10 cellular contexts compared by ENCODE assay signal in genomic region chr20:266213-266603, GRCh38. TPM values are rescaled to one million over a fixed set of nuclear protein-coding genes. Genes with fewer than 3 reads are reported as not detected.
DNase-seq lines count a peak whose midpoint lies in the region; ATAC-seq, FAIRE-seq and TF ChIP-seq lines count a peak whose summit lies in the region.
"Had no signal": no experiment of that assay in that cellular context is flagged by ENCODE, and none has a peak within 500 bp of the region (broad histone marks: within the 10 kb centered on the region; RNA-seq: fewer than 3 reads in every experiment).

No MANE protein-coding gene starts in this region.

- intact Hi-C loops in lower lobe of right lung (cut with DNase I) = no loop called here
- intact Hi-C loops in posterior cingulate gyrus (cut with DNase I) = loop anchor here (2.0 kb wide), 2 partner anchors 57 to 65 kb away; no protein-coding TSS in a partner anchor

- H3K9me3 ChIP-seq in adipocyte (ENCODE audit: control insufficient read depth, low read length) (no peaks in the 10 kb centered on the region), muscle layer of duodenum (ENCODE audit: control insufficient read depth in 1 of 2, low read length in 2 of 2) (no peaks in the 10 kb centered on the region), lower lobe of right lung (no peaks in the 10 kb centered on the region)
- H3K9me3 ChIP-seq: neutrophil had no signal

- no peaks in the 10 kb centered on the region for H3K79me2 ChIP-seq in ACC112 (ENCODE audit: control insufficient read depth, insufficient read depth, low read length, unreplicated experiment)

- H3K36me3 ChIP-seq in ACC112 (ENCODE audit: insufficient read depth, low read length) = no peaks in the 10 kb centered on the region
- H3K36me3 ChIP-seq in adipocyte (ENCODE audit: control insufficient read depth, insufficient read depth, low read length, severe bottlenecking) = no peaks in the 10 kb centered on the region
- H3K36me3 ChIP-seq in muscle layer of duodenum (ENCODE audit: control insufficient read depth in 1 of 2, insufficient read depth in 2 of 2, low read length in 2 of 2) = no peaks in the 10 kb centered on the region
- H3K36me3 ChIP-seq in lower lobe of right lung = no peaks in the 10 kb centered on the region
- H3K36me3 ChIP-seq: neutrophil had no signal

- FAIRE-seq in HTR-8/SVneo (lab: Jason Lieb, UNC) = peak; percentile 13

- no peak for DNase-seq in HTR-8/SVneo (ENCODE audit: insufficient read length, low spot score)
- no peak for DNase-seq in adipocyte (ENCODE audit: low read depth)
- no peak for DNase-seq in lower lobe of right lung
- DNase-seq in erythroblast (lab: John Stamatoyannopoulos, UW) = no peak
- DNase-seq in T-helper 9 cell = no peak
- no peak for DNase-seq in posterior cingulate gyrus

- no peak for TF ChIP-seq CTCF in lower lobe of right lung (IDR thresholded peaks at IDR 0.05)

- H3K27me3 ChIP-seq in ACC112 (ENCODE audit: insufficient read depth, low read length) (no peaks in the 10 kb centered on the region), adipocyte (replicated peaks; ENCODE audit: control insufficient read depth, insufficient read depth, low read length) (peaks cover 21% of the 10 kb centered on the region), muscle layer of duodenum (ENCODE audit: low read depth, low read length) (no peaks in the 10 kb centered on the region), lower lobe of right lung (ENCODE audit: low read depth) (no peaks in the 10 kb centered on the region)

- TF ChIP-seq POLR2A in erythroblast (IDR thresholded peaks at IDR 0.05; ENCODE audit: low read length) = no peak

- no peak overlapping the region for H3K27ac ChIP-seq in ACC112 (ENCODE audit: low read depth, low read length)
- no peak overlapping the region for H3K27ac ChIP-seq in muscle layer of duodenum (ENCODE audit: low read length)
- H3K27ac ChIP-seq in lower lobe of right lung = no peak overlapping the region
- H3K27ac ChIP-seq: neutrophil had no signal

- H3K4me3 ChIP-seq in ACC112 (ENCODE audit: low read depth, low read length) (peak overlapping the region; percentile 70), adipocyte (ENCODE audit: low read length) (peak overlapping the region; percentile 79), muscle layer of duodenum (ENCODE audit: low read depth in 1 of 2, low read length in 2 of 2) (peak overlapping the region; percentile 53 to 73), lower lobe of right lung (no peak overlapping the region)

- H3K4me1 ChIP-seq in ACC112 (ENCODE audit: control insufficient read depth, insufficient read depth, low read length, unreplicated experiment) (peaks cover 3% of the 10 kb centered on the region), adipocyte (ENCODE audit: control insufficient read depth, insufficient read depth, low read length) (peaks cover 23% of the 10 kb centered on the region), muscle layer of duodenum (ENCODE audit: control insufficient read depth in 1 of 2, insufficient read depth in 2 of 2, low read length in 2 of 2) (peaks cover 0 to 3% of the 10 kb centered on the region in 2 donors), lower lobe of right lung (peaks cover 4% of the 10 kb centered on the region)

- peak overlapping the region; percentile 95 for H2AFZ ChIP-seq in ACC112 (ENCODE audit: low read length, unreplicated experiment)

- ATAC-seq in lower lobe of right lung = no peak

- H3K9ac ChIP-seq in adipocyte (ENCODE audit: low read length) = peak overlapping the region; percentile 52

RNA-seq across cellular contexts. Expression of gene DEFB132, which starts 8.7 kb away (rescaled TPM):
- total RNA-seq in lower lobe of right lung = not detected
- total RNA-seq: T-helper 2 cell treated with Interferon-gamma antibody and Interleukin-4, amounts not matched to agents 100 ng/mL and 5 ng/mL, for 36 hours had no signal

RNA-seq across cellular contexts. Expression of gene C20orf96, which starts 24.3 kb away (rescaled TPM):
- 11.6 TPM for total RNA-seq in lower lobe of right lung

RNA-seq across cellular contexts. Expression of gene ZCCHC3, which starts 31.2 kb away (rescaled TPM):
- 15.6 TPM for total RNA-seq in lower lobe of right lung

RNA-seq across cellular contexts. Expression of gene DEFB129, which starts 39.1 kb away (rescaled TPM):
- total RNA-seq in lower lobe of right lung = not detected
- total RNA-seq: T-helper 2 cell treated with Interferon-gamma antibody and Interleukin-4, amounts not matched to agents 100 ng/mL and 5 ng/mL, for 36 hours had no signal

RNA-seq across cellular contexts. Expression of gene SOX12, which starts 59.1 kb away (rescaled TPM):
- total RNA-seq in lower lobe of right lung = 9.8 TPM
